In the genomic region with DNA sequence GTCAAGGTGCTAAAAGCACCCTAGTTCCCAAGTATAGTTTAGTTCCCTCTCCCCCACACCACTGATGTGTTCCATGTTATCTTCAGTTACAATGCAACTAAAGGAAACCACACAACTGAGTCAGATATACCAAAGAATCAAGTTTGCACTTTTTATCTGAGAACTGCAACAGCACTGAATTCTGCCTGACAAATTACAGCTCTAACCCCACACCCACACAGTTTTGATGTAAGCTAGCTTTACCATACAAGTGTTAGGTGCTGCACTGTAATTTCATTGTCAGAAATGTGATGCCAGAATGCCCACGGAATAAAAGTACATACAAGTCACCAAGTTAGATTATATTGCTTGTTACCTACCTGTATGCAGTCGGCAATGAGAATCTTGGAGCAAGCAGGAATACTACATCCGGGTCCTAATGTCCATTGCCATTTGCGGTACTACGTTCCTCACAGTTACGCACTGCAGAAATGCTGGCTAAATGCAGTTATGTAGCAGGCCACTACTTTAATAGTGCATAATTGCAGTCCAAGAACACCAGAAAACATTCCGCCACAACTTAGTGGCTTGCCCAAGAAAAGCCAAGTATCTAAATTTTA, we compare ENCODE assay signal across 15 cellular contexts. TPM values are rescaled to one million over a fixed set of nuclear protein-coding genes. Genes with fewer than 3 reads are reported as not detected.
DNase-seq lines count a peak whose midpoint lies in the region; ATAC-seq and TF ChIP-seq lines count a peak whose summit lies in the region.
"Had no signal": no experiment of that assay in that cellular context is flagged by ENCODE, and none has a peak within 500 bp of the region (broad histone marks: within the 10 kb centered on the region; RNA-seq: fewer than 3 reads in every experiment).

No MANE protein-coding gene starts in this region.

- peak; percentile 49 for DNase-seq in stimulated activated CD4-positive, alpha-beta T cell treated with anti-CD3 and anti-CD28 coated beads, Interleukin-4, amount 100 ng/mL, for 24 hours
- no peak for DNase-seq in stimulated activated CD4-positive, alpha-beta T cell treated with anti-CD3 and anti-CD28 coated beads, Interleukin-4, amount 100 ng/mL, for 4 hours
- DNase-seq in T-helper 17 cell (no peak), chondrocyte (ENCODE audit: low spot score) (no peak), type B pancreatic cell (ENCODE audit: extremely low spot score, unreplicated experiment) (no peak), EL (no peak), sigmoid colon (no peak), right cardiac atrium (no peak)
- DNase-seq: activated effector memory CD4-positive, alpha-beta T cell treated with Interleukin-2 at 50 U/mL for 16 hours; H9; mucosa of descending colon; NCI-H1694; NCI-H526 treated with DMSO at 0.1 percent for 48 hours had no signal

- H3K4me3 ChIP-seq in sigmoid colon (no peak overlapping the region), right cardiac atrium (ENCODE audit: low read length) (no peak overlapping the region)
- H3K4me3 ChIP-seq: mucosa of descending colon had no signal

- 91% methylated on average over 7 of the region's 7 CpGs for WGBS in sigmoid colon, 2 donors
- WGBS in right cardiac atrium, result 88% methylated on average over 7 of the region's 7 CpGs

- peaks cover 45% of the 10 kb centered on the region for H3K4me1 Mint-ChIP-seq in T-helper 17 cell
- peaks cover 50% of the 10 kb centered on the region for H3K4me1 Mint-ChIP-seq in chondrocyte (ENCODE audit: low read depth)
- peaks cover 30% of the 10 kb centered on the region for H3K4me1 Mint-ChIP-seq in type B pancreatic cell (ENCODE audit: unreplicated experiment)

- H3K4me1 ChIP-seq in sigmoid colon (peaks cover 0 to 61% (median 54%) of the 10 kb centered on the region in 4 donors), right cardiac atrium (ENCODE audit: control insufficient read depth, insufficient read depth, low read length) (peaks cover 5% of the 10 kb centered on the region)

- H3K36me3 ChIP-seq in sigmoid colon, result peaks cover 41 to 99% (median 66%) of the 10 kb centered on the region in 4 donors

- H3K9me3 ChIP-seq in T-helper 17 cell (ENCODE audit: control insufficient read depth, low read length, poor library complexity, severe bottlenecking) (no peaks in the 10 kb centered on the region), sigmoid colon (no peaks in the 10 kb centered on the region), right cardiac atrium (ENCODE audit: control insufficient read depth, low read length) (no peaks in the 10 kb centered on the region)
- H3K9me3 ChIP-seq: mucosa of descending colon had no signal

- no peak overlapping the region for H3K27ac ChIP-seq in sigmoid colon
- no peak overlapping the region for H3K27ac ChIP-seq in right cardiac atrium (ENCODE audit: low read length)
- H3K27ac ChIP-seq: VCaP had no signal

- H3K27me3 ChIP-seq in sigmoid colon, result no peaks in the 10 kb centered on the region
- H3K27me3 ChIP-seq in right cardiac atrium (ENCODE audit: control insufficient read depth, insufficient read depth), result no peaks in the 10 kb centered on the region

- no peaks in the 10 kb centered on the region for H3K9me3 Mint-ChIP-seq in chondrocyte (ENCODE audit: low read depth)
- no peaks in the 10 kb centered on the region for H3K9me3 Mint-ChIP-seq in type B pancreatic cell
- H3K9me3 Mint-ChIP-seq: H9 had no signal

- H3K27ac Mint-ChIP-seq in T-helper 17 cell, result peak overlapping the region; percentile 97
- H3K27ac Mint-ChIP-seq in chondrocyte (ENCODE audit: unreplicated experiment), result peak overlapping the region; percentile 0
- peak overlapping the region; percentile 51 for H3K27ac Mint-ChIP-seq in type B pancreatic cell

- TF ChIP-seq CTCF in chondrocyte (IDR thresholded peaks at IDR 0.05) (no peak), type B pancreatic cell (conservative IDR thresholded peaks at IDR 0.05) (no peak), sigmoid colon (IDR thresholded peaks at IDR 0.05) (no peak)

- no peak for TF ChIP-seq EP300 in sigmoid colon (IDR thresholded peaks at IDR 0.05)

- no peak for ATAC-seq in T-helper 17 cell
- ATAC-seq in right cardiac atrium, result no peak
- ATAC-seq: mucosa of descending colon had no signal

- H3K36me3 Mint-ChIP-seq in T-helper 17 cell (ENCODE audit: low read depth) (peaks cover 4% of the 10 kb centered on the region), chondrocyte (ENCODE audit: low read depth) (peaks cover 63% of the 10 kb centered on the region), type B pancreatic cell (peaks cover 68% of the 10 kb centered on the region)

- peak overlapping the region; percentile 63 for H3K4me3 Mint-ChIP-seq in T-helper 17 cell
- H3K4me3 Mint-ChIP-seq in chondrocyte (ENCODE audit: unreplicated experiment), result no peak overlapping the region
- H3K4me3 Mint-ChIP-seq in type B pancreatic cell, result no peak overlapping the region
- H3K4me3 Mint-ChIP-seq: B cell, H9 had no signal

- H3K27me3 Mint-ChIP-seq in T-helper 17 cell, result no peaks in the 10 kb centered on the region
- no peaks in the 10 kb centered on the region for H3K27me3 Mint-ChIP-seq in chondrocyte (ENCODE audit: low read depth)
- no peaks in the 10 kb centered on the region for H3K27me3 Mint-ChIP-seq in type B pancreatic cell
- H3K27me3 Mint-ChIP-seq: B cell had no signal

- TF ChIP-seq POLR2A in sigmoid colon (IDR thresholded peaks at IDR 0.05), result no peak

- intact Hi-C loops in sigmoid colon (cut with DNase I) (no loop called here), right cardiac atrium (cut with DNase I) (no loop called here)

RNA-seq across cellular contexts. Expression of a gene that starts 12.1 kb away (rescaled TPM):
- total RNA-seq in T-helper 17 cell (100 to 1,000 TPM; 694 to 699 TPM), chondrocyte (149 to 234 TPM (median 156 TPM) in 3 replicates), type B pancreatic cell (ENCODE audit: low replicate concordance) (256 and 445 TPM in 2 replicates), sigmoid colon (100 to 1,000 TPM; 118 to 194 (median 153) TPM), right cardiac atrium (100 to 1,000 TPM in 2 of 4 donors, 10 to 100 TPM in 2; 91.9 to 130 (median 105) TPM)
- polyA plus RNA-seq in sigmoid colon (100 to 1,000 TPM in 1 of 3 donors, 10 to 100 TPM in 2; 55.9 to 152 (median 56.4) TPM), right cardiac atrium (101 TPM)

Comparison
In these comparisons a context has a peak if more than half of its experiments do, and no peak if none do; other contexts are left out.
1. H3K27ac Mint-ChIP-seq: peak in every context shown above with its lines; median percentile 97 in T-helper 17 cell; 51 in type B pancreatic cell; 0 in chondrocyte.